ENCODE assay signal across 8 cellular contexts in genomic region chr9:137027369-137028012, GRCh38. TPM values are rescaled to one million over a fixed set of nuclear protein-coding genes. Genes with fewer than 3 reads are reported as not detected.
DNase-seq lines count a peak whose midpoint lies in the region; ATAC-seq and TF ChIP-seq lines count a peak whose summit lies in the region.

No MANE protein-coding gene starts in this region.

- peaks cover 24% of the 10 kb centered on the region for H3K4me1 ChIP-seq in BE2C
- H3K4me1 ChIP-seq in mucosa of stomach (ENCODE audit: control insufficient read depth, insufficient read depth, low read length): peaks cover 56% of the 10 kb centered on the region

- H3K27me3 Mint-ChIP-seq in central memory CD8-positive, alpha-beta T cell: no peaks in the 10 kb centered on the region

- POLR2A ChIA-PET in GM10248 (lab: Yijun Ruan, JAX): no interaction called here

- CTCF ChIA-PET in GM10248 (lab: Yijun Ruan, JAX): interaction anchor here (0.8 to 4.7 kb wide), 8 partner anchors 8 to 261 kb away, joined by 3 to 38 read pairs (median 14); partner anchors contain the start of gene NPDC1

- peak overlapping the region; percentile 90 for H3K27ac Mint-ChIP-seq in central memory CD8-positive, alpha-beta T cell (ENCODE audit: low read depth)

- no peak for TF ChIP-seq EP300 in Ishikawa (IDR thresholded peaks at IDR 0.05; ENCODE audit: borderline replicate concordance)

- H3K36me3 Mint-ChIP-seq in central memory CD8-positive, alpha-beta T cell (ENCODE audit: insufficient read depth): peaks cover 16% of the 10 kb centered on the region

- DNase-seq in BE2C (peak; percentile 51), NOMO-1 (lab: John Stamatoyannopoulos, UW; ENCODE audit: unreplicated experiment in 2 of 2) (no peak), GM10248 (ENCODE audit: extremely low spot score) (no peak), Kasumi-1 (lab: John Stamatoyannopoulos, UW) (no peak)
- DNase-seq in central memory CD8-positive, alpha-beta T cell (ENCODE audit: low spot score in 2 of 2): no peak

- no peak for TF ChIP-seq CTCF in BE2C (IDR thresholded peaks at IDR 0.05; ENCODE audit: low read depth, low read length)
- no peak for TF ChIP-seq CTCF in GM10248 (IDR thresholded peaks at IDR 0.05; ENCODE audit: control extremely low read depth, extremely low read depth, low read depth, missing control alignments)

- H3K27me3 ChIP-seq in BE2C (no peaks in the 10 kb centered on the region), mucosa of stomach (ENCODE audit: control insufficient read depth, insufficient read depth, low read length) (no peaks in the 10 kb centered on the region)

- TF ChIP-seq RAD21 in Ishikawa (IDR thresholded peaks at IDR 0.05; ENCODE audit: low read depth): no peak

- H3K4me3 Mint-ChIP-seq in central memory CD8-positive, alpha-beta T cell: peak overlapping the region; percentile 86

- H3K36me3 ChIP-seq in BE2C (peaks cover under 1% of the 10 kb centered on the region), mucosa of stomach (ENCODE audit: control insufficient read depth, insufficient read depth, low read length) (no peaks in the 10 kb centered on the region)

- H3K4me3 ChIP-seq in BE2C (ENCODE audit: low read depth, low read length) (peak overlapping the region; percentile 49), mucosa of stomach (ENCODE audit: low read length) (no peak overlapping the region)

- H3K9ac ChIP-seq in mucosa of stomach (ENCODE audit: low read length): peak overlapping the region; percentile 50

- no peak for ATAC-seq in central memory CD8-positive, alpha-beta T cell (replicated peaks; ENCODE audit: extremely low read depth, poor library complexity, severe bottlenecking)
- no peak for ATAC-seq in activated CD4-positive, CD25-positive, alpha-beta regulatory T cell treated with anti-CD3 and anti-CD28 coated beads, Interleukin-2, amount 50 U/mL, for 24 hours

- no peaks in the 10 kb centered on the region for H3K9me3 Mint-ChIP-seq in central memory CD8-positive, alpha-beta T cell

- no peaks in the 10 kb centered on the region for H3K9me3 ChIP-seq in BE2C
- H3K9me3 ChIP-seq in mucosa of stomach (ENCODE audit: control insufficient read depth, low read length): no peaks in the 10 kb centered on the region

- H3K4me1 Mint-ChIP-seq in central memory CD8-positive, alpha-beta T cell: peaks cover 40% of the 10 kb centered on the region

TF ChIP-seq in Ishikawa, 13 proteins besides CTCF, POLR2A, EP300 and RAD21:
- no peak for TF ChIP-seq MAX (IDR thresholded peaks at IDR 0.05)
- peak; percentile 80; the same call in 1 of the 2 replicates for TF ChIP-seq ZBTB7A (IDR thresholded peaks at IDR 0.05; ENCODE audit: low read depth)

RNA-seq across cellular contexts. Expression of gene ABCA2, which starts 0.5 kb away (rescaled TPM):
- 95.4 TPM for polyA plus RNA-seq in BE2C (2012; ENCODE audit: insufficient read depth, insufficient read length, low read depth)

RNA-seq across cellular contexts. Expression of gene FUT7, which starts 4.4 kb away (rescaled TPM):
- 0.88 TPM for polyA plus RNA-seq in BE2C (2012; ENCODE audit: insufficient read depth, insufficient read length, low read depth)

RNA-seq across cellular contexts. Expression of gene NPDC1, which starts 18.5 kb away (rescaled TPM):
- 377 TPM for polyA plus RNA-seq in BE2C (2012; ENCODE audit: insufficient read depth, insufficient read length, low read depth)

RNA-seq across cellular contexts. Expression of gene ENTPD2, which starts 26.4 kb away (rescaled TPM):
- not detected for polyA plus RNA-seq in BE2C (2012; ENCODE audit: insufficient read depth, insufficient read length, low read depth)

RNA-seq across cellular contexts. Expression of gene CLIC3, which starts 31.1 kb away (rescaled TPM):
- polyA plus RNA-seq in BE2C (2012; ENCODE audit: insufficient read depth, insufficient read length, low read depth): 0.76 TPM
